Comparison of ENCODE assay signal across 23 cellular contexts in genomic region chr1:208326033-208326432, GRCh38.
"Had no signal": no experiment of that assay in that cellular context is flagged by ENCODE, and none has a peak within 500 bp of the region (broad histone marks: within the 10 kb centered on the region; RNA-seq: fewer than 3 reads in every experiment).

No MANE protein-coding gene starts in this region.

- H3K9me3 ChIP-seq: gastroesophageal sphincter, thyroid gland, upper lobe of right lung had no signal

- H3K36me3 ChIP-seq: gastroesophageal sphincter, thyroid gland, upper lobe of right lung had no signal

- H3K27me3 ChIP-seq: thyroid gland, upper lobe of right lung had no signal

- H3K4me1 ChIP-seq: gastroesophageal sphincter, thyroid gland, upper lobe of right lung had no signal

- FAIRE-seq: astrocyte had no signal

- H3K4me3 ChIP-seq: coronary artery, gastroesophageal sphincter, thyroid gland, upper lobe of right lung had no signal

- H3K27ac ChIP-seq: coronary artery, epithelial cell of prostate, gastroesophageal sphincter, thyroid gland, upper lobe of right lung had no signal

- DNase-seq: activated CD4-positive, alpha-beta T cell treated with anti-CD3 and anti-CD28 coated beads for 36 hours; activated CD4-positive, alpha-beta T cell treated with anti-CD3 and anti-CD28 coated beads, Interleukin-2, amount 50 U/mL, for 4 hours; activated CD8-positive, alpha-beta memory T cell treated with anti-CD3 and anti-CD28 coated beads for 24 hours; activated CD8-positive, alpha-beta memory T cell treated with anti-CD3 and anti-CD28 coated beads, Interleukin-2, amount 50 U/mL, for 4 hours; activated naive CD4-positive, alpha-beta T cell treated with Interleukin-2 at 50 U/mL for 16 hours; activated naive CD8-positive, alpha-beta T cell treated with anti-CD3 and anti-CD28 coated beads for 36 hours; activated T-cell treated with anti-CD3 and anti-CD28 coated beads, Interleukin-2, amount 50 U/mL, for 4 hours; cerebellar nuclear complex; endodermal cell; head of caudate nucleus; hypothalamus; left ventricle myocardium superior; mammary epithelial cell; naive thymus-derived CD8-positive, alpha-beta T cell; stimulated activated CD4-positive, alpha-beta T cell treated with anti-CD3 and anti-CD28 coated beads, Interleukin-4, amount 100 ng/mL, for 24 hours; substantia nigra; T1000; upper lobe of right lung had no signal
